ENCODE assay signal across 9 cellular contexts in genomic region chr16:81718637-81719036, GRCh38.
DNase-seq lines count a peak whose midpoint lies in the region; ATAC-seq and TF ChIP-seq lines count a peak whose summit lies in the region.
"Had no signal": no experiment of that assay in that cellular context is flagged by ENCODE, and none has a peak within 500 bp of the region (broad histone marks: within the 10 kb centered on the region; RNA-seq: fewer than 3 reads in every experiment).

No MANE protein-coding gene starts in this region.

- no peaks in the 10 kb centered on the region for H3K27me3 ChIP-seq in CD8-positive, alpha-beta T cell (ENCODE audit: insufficient read depth, low read length)
- no peaks in the 10 kb centered on the region for H3K27me3 ChIP-seq in thyroid gland
- H3K27me3 ChIP-seq: tibial nerve had no signal

- DNase-seq in CD8-positive, alpha-beta T cell: no peak
- DNase-seq in MV-4-11 (lab: John Stamatoyannopoulos, UW) (peak; percentile 58), natural killer cell (no peak), thyroid gland (no peak)
- no peak for DNase-seq in activated CD8-positive, alpha-beta memory T cell treated with anti-CD3 and anti-CD28 coated beads, Interleukin-2, amount 50 U/mL, for 4 hours

- POLR2A ChIA-PET in CD8-positive, alpha-beta T cell (lab: Charles Lee): interaction anchor here (0.7 to 2.0 kb wide), 4 partner anchors 12 to 404 kb away, joined by 3 to 6 read pairs (median 4); partner anchors contain the start of gene GAN

- H3K4me1 Mint-ChIP-seq in CD8-positive, alpha-beta T cell (ENCODE audit: low read depth): peaks cover 49% of the 10 kb centered on the region
- H3K4me1 Mint-ChIP-seq in activated naive CD8-positive, alpha-beta T cell (ENCODE audit: low read depth): peaks cover 45% of the 10 kb centered on the region
- H3K4me1 Mint-ChIP-seq in natural killer cell: peaks cover 31 to 52% of the 10 kb centered on the region in 2 donors

- peak overlapping the region; percentile 86 for H3K27ac Mint-ChIP-seq in CD8-positive, alpha-beta T cell
- peak overlapping the region; percentile 84 for H3K27ac Mint-ChIP-seq in activated naive CD8-positive, alpha-beta T cell
- peak overlapping the region; percentile 61 to 66 for H3K27ac Mint-ChIP-seq in natural killer cell

- H3K27ac ChIP-seq in CD8-positive, alpha-beta T cell (ENCODE audit: low read depth, low read length): peak overlapping the region; percentile 33
- no peak overlapping the region for H3K27ac ChIP-seq in thyroid gland
- H3K27ac ChIP-seq: tibial nerve had no signal

- peaks cover 28% of the 10 kb centered on the region for H3K4me1 ChIP-seq in CD8-positive, alpha-beta T cell (ENCODE audit: insufficient read depth, low read length)
- H3K4me1 ChIP-seq in thyroid gland: no peaks in the 10 kb centered on the region

- intact Hi-C loops in CD8-positive, alpha-beta T cell (cut with DNase I, micrococcal nuclease): loop anchor here in 1 of 2 experiments (2.0 to 5.0 kb wide), 2 partner anchors 86 to 196 kb away; no protein-coding TSS in a partner anchor
- intact Hi-C loops in natural killer cell (cut with micrococcal nuclease) (no loop called here), thyroid gland (cut with DNase I) (no loop called here)

- 84 to 88% methylated on average over 5 of the region's 5 CpGs for WGBS in thyroid gland, 2 donors

- CTCF ChIA-PET in CD8-positive, alpha-beta T cell (lab: Charles Lee): interaction anchor here (0.8 to 3.1 kb wide), 7 partner anchors 11 to 353 kb away, joined by 3 to 12 read pairs (median 5); no protein-coding TSS in a partner anchor

- no peak for TF ChIP-seq POLR2A in thyroid gland (IDR thresholded peaks at IDR 0.05)

- TF ChIP-seq CTCF in CD8-positive, alpha-beta T cell (IDR thresholded peaks at IDR 0.05): no peak
- no peak for TF ChIP-seq CTCF in natural killer cell (IDR thresholded peaks at IDR 0.05)
- TF ChIP-seq CTCF in thyroid gland (IDR thresholded peaks at IDR 0.05): no peak

- peak overlapping the region; percentile 15 for H3K4me3 ChIP-seq in CD8-positive, alpha-beta T cell (ENCODE audit: low read depth, low read length)
- H3K4me3 ChIP-seq in thyroid gland (replicated peaks in 1 of 3): no peak overlapping the region
- H3K4me3 ChIP-seq: tibial nerve had no signal

- peak overlapping the region; percentile 79 for H3K4me3 Mint-ChIP-seq in CD8-positive, alpha-beta T cell
- peak overlapping the region; percentile 69 for H3K4me3 Mint-ChIP-seq in activated naive CD8-positive, alpha-beta T cell
- peak overlapping the region; percentile 64 for H3K4me3 Mint-ChIP-seq in natural killer cell

- no peaks in the 10 kb centered on the region for H3K27me3 Mint-ChIP-seq in CD8-positive, alpha-beta T cell (ENCODE audit: low read depth)
- no peaks in the 10 kb centered on the region for H3K27me3 Mint-ChIP-seq in activated naive CD8-positive, alpha-beta T cell
- H3K27me3 Mint-ChIP-seq in natural killer cell (ENCODE audit: low read depth in 2 of 2): no peaks in the 10 kb centered on the region

- H3K9me3 Mint-ChIP-seq in CD8-positive, alpha-beta T cell: no peaks in the 10 kb centered on the region
- no peaks in the 10 kb centered on the region for H3K9me3 Mint-ChIP-seq in activated naive CD8-positive, alpha-beta T cell (ENCODE audit: low read depth)
- no peaks in the 10 kb centered on the region for H3K9me3 Mint-ChIP-seq in natural killer cell

- no peaks in the 10 kb centered on the region for H3K36me3 Mint-ChIP-seq in CD8-positive, alpha-beta T cell
- H3K36me3 Mint-ChIP-seq in activated naive CD8-positive, alpha-beta T cell: no peaks in the 10 kb centered on the region
- no peaks in the 10 kb centered on the region for H3K36me3 Mint-ChIP-seq in natural killer cell

- ATAC-seq in CD8-positive, alpha-beta T cell: no peak
- ATAC-seq in natural killer cell (peak; percentile 10 to 43 (median 21)), HG02642 (IDR thresholded peaks at IDR 0.05; ENCODE audit: poor library complexity, unreplicated experiment) (no peak), HG02981 (IDR thresholded peaks at IDR 0.05; ENCODE audit: unreplicated experiment) (no peak)

- H3K9me3 ChIP-seq in CD8-positive, alpha-beta T cell (ENCODE audit: low read length): no peaks in the 10 kb centered on the region
- no peaks in the 10 kb centered on the region for H3K9me3 ChIP-seq in thyroid gland
- H3K9me3 ChIP-seq: tibial nerve had no signal

- no peaks in the 10 kb centered on the region for H3K36me3 ChIP-seq in CD8-positive, alpha-beta T cell (ENCODE audit: insufficient read depth, low read length)
- H3K36me3 ChIP-seq in thyroid gland: no peaks in the 10 kb centered on the region
- H3K36me3 ChIP-seq: tibial nerve had no signal

Comparison
In these comparisons a context has a peak if more than half of its experiments do, and no peak if none do; other contexts are left out.
1. ATAC-seq: peak in natural killer cell (3 of 3); none in CD8-positive, alpha-beta T cell (single experiment), HG02642 (single experiment) and HG02981 (single experiment).
2. Peak in every context shown above with its lines, with median percentiles within 50 percentile points of each other: H3K27ac Mint-ChIP-seq and H3K4me3 Mint-ChIP-seq.